ENCODE assay signal across 18 cellular contexts in the genomic region with DNA sequence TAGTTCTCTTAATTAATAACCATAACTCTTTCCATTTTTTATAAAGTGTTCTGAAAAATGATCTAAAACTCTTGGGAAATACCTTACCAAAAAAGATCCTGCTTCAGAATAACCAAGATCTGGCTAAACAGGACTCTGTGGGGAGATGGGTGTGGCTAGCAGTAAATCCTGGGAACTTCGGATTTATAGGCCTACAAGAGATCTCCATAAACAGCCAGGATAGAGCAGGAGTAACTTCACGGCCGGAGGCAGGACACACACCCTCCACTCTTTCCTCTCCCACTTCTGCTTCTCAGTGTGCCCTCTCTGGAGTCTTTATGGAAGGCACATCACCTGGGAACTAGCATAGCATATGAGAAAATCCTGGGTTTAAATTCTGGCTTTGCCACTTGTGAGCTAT.
DNase-seq lines count a peak whose midpoint lies in the region; ATAC-seq and TF ChIP-seq lines count a peak whose summit lies in the region.
"Had no signal": no experiment of that assay in that cellular context is flagged by ENCODE, and none has a peak within 500 bp of the region (broad histone marks: within the 10 kb centered on the region; RNA-seq: fewer than 3 reads in every experiment).

No MANE protein-coding gene starts in this region.

- H3K4me3 ChIP-seq in LNCaP clone FGC (ENCODE audit: low read depth, low read length) (no peak overlapping the region), prostate gland (no peak overlapping the region)
- H3K4me3 ChIP-seq: HAP-1 had no signal

- no peak overlapping the region for H3K27ac Mint-ChIP-seq in WTC11
- H3K27ac Mint-ChIP-seq: CD4-positive, CD25-positive, alpha-beta regulatory T cell; CD8-positive, alpha-beta memory T cell; HFFc6 had no signal

- H3K4me1 ChIP-seq in prostate gland (replicated peaks): no peaks in the 10 kb centered on the region
- H3K4me1 ChIP-seq: HAP-1 had no signal

- CTCF ChIA-PET in WTC11 (lab: Charles Lee): no interaction called here

- no peaks in the 10 kb centered on the region for H3K4me1 Mint-ChIP-seq in WTC11
- H3K4me1 Mint-ChIP-seq: CD4-positive, CD25-positive, alpha-beta regulatory T cell; CD8-positive, alpha-beta memory T cell; IgD-negative memory B cell had no signal

- no peak for TF ChIP-seq CTCF in LNCaP clone FGC (IDR thresholded peaks at IDR 0.05; ENCODE audit: control insufficient read depth, extremely low read depth, insufficient read depth)
- no peak for TF ChIP-seq CTCF in WTC11 (IDR thresholded peaks at IDR 0.05)
- no peak for TF ChIP-seq CTCF in prostate gland (IDR thresholded peaks at IDR 0.05)

- intact Hi-C loops in prostate gland (cut with DNase I): no loop called here

- WGBS in prostate gland: 9% methylated on average over 3 of the region's 3 CpGs

- H3K9me3 Mint-ChIP-seq in WTC11: no peaks in the 10 kb centered on the region

- no peak overlapping the region for H3K27ac ChIP-seq in prostate gland

- POLR2A ChIA-PET in WTC11 (lab: Charles Lee): no interaction called here

- no peak overlapping the region for H3K4me3 Mint-ChIP-seq in WTC11
- H3K4me3 Mint-ChIP-seq: CD4-positive, CD25-positive, alpha-beta regulatory T cell; CD8-positive, alpha-beta memory T cell; HFFc6; IgD-negative memory B cell had no signal

- no peaks in the 10 kb centered on the region for H3K27me3 Mint-ChIP-seq in WTC11 (ENCODE audit: low read depth)
- H3K27me3 Mint-ChIP-seq: CD4-positive, CD25-positive, alpha-beta regulatory T cell; CD8-positive, alpha-beta memory T cell; IgD-negative memory B cell had no signal

- no peaks in the 10 kb centered on the region for H3K27me3 ChIP-seq in prostate gland (replicated peaks; ENCODE audit: insufficient read depth)
- H3K27me3 ChIP-seq: BE2C had no signal

- TF ChIP-seq POLR2A in prostate gland (IDR thresholded peaks at IDR 0.05): no peak

- DNase-seq in LNCaP clone FGC (ENCODE audit: low read depth): peak; percentile 28
- DNase-seq in WTC11 (ENCODE audit: low spot score): no peak
- peak; percentile 13 for DNase-seq in prostate gland (ENCODE audit: low spot score)
- no peak for DNase-seq in DMS79 treated with DMSO at 0.1 percent for 48 hours (lab: John Stamatoyannopoulos, UW)
- DNase-seq in OCI-M2 (lab: John Stamatoyannopoulos, UW; ENCODE audit: unreplicated experiment): no peak
- DNase-seq: ACHN; BE2C; C1 segment of cervical spinal cord; CD4-positive, CD25-positive, alpha-beta regulatory T cell; CD8-positive, alpha-beta memory T cell; COR-L47; DMS 273 treated with DMSO at 0.1 percent for 48 hours; DMS53; HFFc6 had no signal

- no peaks in the 10 kb centered on the region for H3K36me3 Mint-ChIP-seq in WTC11
- H3K36me3 Mint-ChIP-seq: CD4-positive, CD25-positive, alpha-beta regulatory T cell; CD8-positive, alpha-beta memory T cell; IgD-negative memory B cell had no signal

- no peaks in the 10 kb centered on the region for H3K36me3 ChIP-seq in prostate gland
- H3K36me3 ChIP-seq: BE2C, HAP-1 had no signal

- H3K9me3 ChIP-seq in prostate gland: no peaks in the 10 kb centered on the region
- H3K9me3 ChIP-seq: BE2C, HAP-1 had no signal

- ATAC-seq in WTC11: peak; percentile 36; the same call in 1 of the 2 replicates
- no peak for ATAC-seq in HG03439 (IDR thresholded peaks at IDR 0.05; ENCODE audit: unreplicated experiment)
- ATAC-seq: HepG2 had no signal

TF ChIP-seq in WTC11, 78 proteins besides CTCF, POLR2A, EP300 and RAD21 (continues in another document):
- TF ChIP-seq ZSCAN18 (CRISPR knock-in tag; IDR thresholded peaks at IDR 0.05) (no peak), ZNF121 (CRISPR knock-in tag; IDR thresholded peaks at IDR 0.05) (no peak), TEAD4 (CRISPR knock-in tag; IDR thresholded peaks at IDR 0.05) (no peak), ARID4B (CRISPR knock-in tag; IDR thresholded peaks at IDR 0.05; ENCODE audit: borderline replicate concordance) (no peak), IRF1 (CRISPR knock-in tag; IDR thresholded peaks at IDR 0.05) (no peak), JUN (CRISPR knock-in tag; IDR thresholded peaks at IDR 0.05) (no peak), PRDM15 (CRISPR knock-in tag; IDR thresholded peaks at IDR 0.05) (no peak)

Comparison
In these comparisons a context has a peak if more than half of its experiments do, and no peak if none do; other contexts are left out.
1. DNase-seq: peak in LNCaP clone FGC (single experiment) and prostate gland (single experiment); none in WTC11 (single experiment), DMS79 treated with DMSO at 0.1 percent for 48 hours (single experiment) and OCI-M2 (single experiment).